ENCODE assay signal across 8 cellular contexts in genomic region chr20:17968366-17969275, GRCh38. TPM values are rescaled to one million over a fixed set of nuclear protein-coding genes. Genes with fewer than 3 reads are reported as not detected.
A peak's percentile ranks its signal among the peaks of the same experiment; 100 is the strongest.
DNase-seq lines count a peak whose midpoint lies in the region; ATAC-seq and TF ChIP-seq lines count a peak whose summit lies in the region.

Gene MGME1 (plus strand): TSS chr20:17969018. CDS start chr20:17969860, 842 bp downstream.
Gene SNX5 (minus strand): TSS chr20:17968794. CDS start chr20:17968425, 369 bp downstream.

- 0% methylated on average over 4 of the region's 96 CpGs; no CpG with 5 or more reads in 1 of the 2 donors for WGBS in gastroesophageal sphincter (ENCODE audit: low coverage in 1 of 2), 2 donors

- peak; percentile 97 for ATAC-seq in gastroesophageal sphincter

- TF ChIP-seq POLR2A in NB4 (IDR thresholded peaks at IDR 0.05; ENCODE audit: extremely low read depth, insufficient read length) (peak; percentile 90), gastroesophageal sphincter (IDR thresholded peaks at IDR 0.05) (peak; percentile 73 to 81)

- H3K9me3 Mint-ChIP-seq in HFFc6, result no peaks in the 10 kb centered on the region
- no peaks in the 10 kb centered on the region for H3K9me3 Mint-ChIP-seq in activated naive CD4-positive, alpha-beta T cell treated with anti-CD3 and anti-CD28 coated beads, Interleukin-2, amount 10 ng/mL, durations not matched to agents 7 days and 5 days

- peak; percentile 95 for DNase-seq in GM04503 (ENCODE audit: low read depth)
- DNase-seq in HFFc6, result peak; percentile 100
- DNase-seq in NB4 (ENCODE audit: low read depth), result peak; percentile 100
- DNase-seq in SK-N-MC (ENCODE audit: low read depth, low spot score), result peak; percentile 94
- peak; percentile 100 for DNase-seq in activated naive CD4-positive, alpha-beta T cell treated with anti-CD3 and anti-CD28 coated beads, Interleukin-2, amount 10 ng/mL, durations not matched to agents 7 days and 5 days
- DNase-seq in substantia nigra (lab: John Stamatoyannopoulos, UW), result peak; percentile 95 to 100 (median 99)

- H3K4me1 ChIP-seq in gastroesophageal sphincter, result peaks cover 0 to 81% (median 17%) of the 10 kb centered on the region in 3 donors
- peaks cover 79 to 88% of the 10 kb centered on the region in 2 experiments for H3K4me1 ChIP-seq in neutrophil (ENCODE audit: control insufficient read depth in 1 of 2, insufficient read depth in 1 of 2, low read depth in 1 of 2, low read length in 1 of 2)

- H3K4me3 Mint-ChIP-seq in HFFc6, result peak within 1 kb of the TSS; percentile 91
- peak within 1 kb of the TSS; percentile 100 for H3K4me3 Mint-ChIP-seq in activated naive CD4-positive, alpha-beta T cell treated with anti-CD3 and anti-CD28 coated beads, Interleukin-2, amount 10 ng/mL, durations not matched to agents 7 days and 5 days

- no peak for TF ChIP-seq CTCF in HFFc6 (IDR thresholded peaks at IDR 0.05)
- no peak for TF ChIP-seq CTCF in NB4 (IDR thresholded peaks at IDR 0.05; ENCODE audit: low read depth, low read length)
- peak in 1 of 4 experiments; percentile 23 for TF ChIP-seq CTCF in gastroesophageal sphincter (IDR thresholded peaks at IDR 0.05)
- peak; percentile 31 for TF ChIP-seq CTCF in neutrophil (IDR thresholded peaks at IDR 0.05)

- peak within 1 kb of the TSS; percentile 99 for H3K27ac Mint-ChIP-seq in HFFc6
- H3K27ac Mint-ChIP-seq in activated naive CD4-positive, alpha-beta T cell treated with anti-CD3 and anti-CD28 coated beads, Interleukin-2, amount 10 ng/mL, durations not matched to agents 7 days and 5 days, result peak within 1 kb of the TSS; percentile 100

- CTCF ChIA-PET in activated naive CD4-positive, alpha-beta T cell treated with anti-CD3 and anti-CD28 coated beads, Interleukin-2, amount 10 ng/mL, durations not matched to agents 7 days and 5 days (lab: Charles Lee), result interaction anchor here (0.7 to 2.9 kb wide), 3 partner anchors 9 to 28 kb away, joined by 5 to 11 read pairs (median 8); no protein-coding TSS in a partner anchor

- H3K36me3 ChIP-seq in SK-N-MC (ENCODE audit: insufficient read depth, low read length) (peaks cover 64% of the 10 kb centered on the region), gastroesophageal sphincter (no peaks in the 10 kb centered on the region), neutrophil (no peaks in the 10 kb centered on the region)

- peak within 1 kb of the TSS; percentile 97 for H3K4me3 ChIP-seq in NB4 (ENCODE audit: low read depth, low read length)
- peak within 1 kb of the TSS; percentile 80 for H3K4me3 ChIP-seq in SK-N-MC
- H3K4me3 ChIP-seq in gastroesophageal sphincter, result peak within 1 kb of the TSS; percentile 71 to 84
- H3K4me3 ChIP-seq in neutrophil (ENCODE audit: low read depth in 1 of 2, low read length in 1 of 2), result peak within 1 kb of the TSS; percentile 80 to 97

- H3K9ac ChIP-seq in SK-N-MC (ENCODE audit: insufficient read length), result peak within 1 kb of the TSS; percentile 93

- TF ChIP-seq EP300 in gastroesophageal sphincter (IDR thresholded peaks at IDR 0.05), result no peak

- H3K4me1 Mint-ChIP-seq in HFFc6 (ENCODE audit: low read depth), result peaks cover 74% of the 10 kb centered on the region
- H3K4me1 Mint-ChIP-seq in activated naive CD4-positive, alpha-beta T cell treated with anti-CD3 and anti-CD28 coated beads, Interleukin-2, amount 10 ng/mL, durations not matched to agents 7 days and 5 days, result peaks cover 55% of the 10 kb centered on the region

- no peaks in the 10 kb centered on the region for H3K27me3 Mint-ChIP-seq in HFFc6 (ENCODE audit: insufficient read depth)
- peaks cover 5% of the 10 kb centered on the region for H3K27me3 Mint-ChIP-seq in activated naive CD4-positive, alpha-beta T cell treated with anti-CD3 and anti-CD28 coated beads, Interleukin-2, amount 10 ng/mL, durations not matched to agents 7 days and 5 days

- H3K27ac ChIP-seq in SK-N-MC (peak within 1 kb of the TSS; percentile 99), gastroesophageal sphincter (peak within 1 kb of the TSS; percentile 87 to 98 (median 95)), neutrophil (peak within 1 kb of the TSS; percentile 96), substantia nigra (ENCODE audit: low read depth, low read length, poor library complexity, severe bottlenecking) (peak within 1 kb of the TSS; percentile 98)

- H3K27me3 ChIP-seq in gastroesophageal sphincter (no peaks in the 10 kb centered on the region), neutrophil (no peaks in the 10 kb centered on the region)

- peaks cover 44% of the 10 kb centered on the region for H3K36me3 Mint-ChIP-seq in HFFc6 (ENCODE audit: low read depth)
- peaks cover 66% of the 10 kb centered on the region for H3K36me3 Mint-ChIP-seq in activated naive CD4-positive, alpha-beta T cell treated with anti-CD3 and anti-CD28 coated beads, Interleukin-2, amount 10 ng/mL, durations not matched to agents 7 days and 5 days

- H3K9me3 ChIP-seq in SK-N-MC (ENCODE audit: low read depth, low read length) (no peaks in the 10 kb centered on the region), gastroesophageal sphincter (no peaks in the 10 kb centered on the region), neutrophil (no peaks in the 10 kb centered on the region)

RNA-seq across cellular contexts. Expression of gene MGME1, which starts in this region (rescaled TPM):
- total RNA-seq in HFFc6 (2021; fragmentation: NEBNext Ultra II Directional; extraction: Animal tissue kit (Norgen Biotek cat#: 25700)), result 10 to 100 TPM; 12.7 to 19.2 (median 17.9) TPM
- total RNA-seq in gastroesophageal sphincter, result 10 to 100 TPM in 2 of 4 donors, 1 to 10 TPM in 2; 6.3 to 13.5 (median 9.9) TPM

RNA-seq across cellular contexts. Expression of gene SNX5, which starts in this region (rescaled TPM):
- total RNA-seq in HFFc6 (2021; fragmentation: NEBNext Ultra II Directional; extraction: Animal tissue kit (Norgen Biotek cat#: 25700)), result 10 to 100 TPM; 69.6 to 97.5 (median 81.8) TPM
- total RNA-seq in gastroesophageal sphincter, result 10 to 100 TPM; 47.5 to 90.9 (median 70.2) TPM

Comparison
In these comparisons a context has a peak if more than half of its experiments do, and no peak if none do; other contexts are left out.
1. Peak in every context shown above with its lines: DNase-seq, ATAC-seq, H3K4me3 ChIP-seq and H3K27ac ChIP-seq.